ENCODE assay signal across 23 cellular contexts in genomic region chr15:78360958-78361714, GRCh38. TPM values are rescaled to one million over a fixed set of nuclear protein-coding genes. Genes with fewer than 3 reads are reported as not detected.
A peak's percentile ranks its signal among the peaks of the same experiment; 100 is the strongest.
DNase-seq lines count a peak whose midpoint lies in the region; ATAC-seq and TF ChIP-seq lines count a peak whose summit lies in the region.
"Had no signal": no experiment of that assay in that cellular context is flagged by ENCODE, and none has a peak within 500 bp of the region (broad histone marks: within the 10 kb centered on the region; RNA-seq: fewer than 3 reads in every experiment).

No MANE protein-coding gene starts in this region.

- H3K36me3 ChIP-seq in cardiac muscle cell = no peaks in the 10 kb centered on the region
- no peaks in the 10 kb centered on the region for H3K36me3 ChIP-seq in right atrium auricular region
- H3K36me3 ChIP-seq in lower lobe of right lung = no peaks in the 10 kb centered on the region
- no peaks in the 10 kb centered on the region for H3K36me3 ChIP-seq in body of pancreas (replicated peaks in 1 of 2; ENCODE audit: insufficient read depth in 1 of 2, low read depth in 2 of 2)
- H3K36me3 ChIP-seq: brain microvascular endothelial cell, esophagus muscularis mucosa, MG63, transverse colon had no signal

- intact Hi-C loops in lower lobe of right lung (cut with DNase I) = no loop called here
- intact Hi-C loops in body of pancreas (cut with DNase I) = no loop called here

- ATAC-seq in lower lobe of right lung (peak; percentile 33 to 58), body of pancreas (no peak), GM21737 (IDR thresholded peaks at IDR 0.05; ENCODE audit: unreplicated experiment) (no peak)
- ATAC-seq: activated T-cell treated with anti-CD3 and anti-CD28 coated beads, Interleukin-2, amount 50 U/mL, for 4 hours; natural killer cell had no signal

- H3K4me1 ChIP-seq in cardiac muscle cell (ENCODE audit: low read depth) = peaks cover 22% of the 10 kb centered on the region
- peaks cover 0 to 4% of the 10 kb centered on the region in 2 donors for H3K4me1 ChIP-seq in right atrium auricular region
- H3K4me1 ChIP-seq in lower lobe of right lung = peaks cover 7% of the 10 kb centered on the region
- H3K4me1 ChIP-seq in body of pancreas = no peaks in the 10 kb centered on the region

- DNase-seq in cardiac muscle cell (ENCODE audit: low read depth in 1 of 2, low spot score in 1 of 2) (no peak), right atrium auricular region (ENCODE audit: low spot score) (no peak), SKM-1 (lab: John Stamatoyannopoulos, UW; ENCODE audit: unreplicated experiment) (peak; percentile 80), lower lobe of right lung (no peak), body of pancreas (no peak), cortex of kidney (lab: John Stamatoyannopoulos, UW) (no peak), activated gamma-delta T cell (lab: John Stamatoyannopoulos, UW) (no peak)
- DNase-seq: activated CD4-positive, alpha-beta memory T cell treated with anti-CD3 and anti-CD28 coated beads for 36 hours; activated naive CD8-positive, alpha-beta T cell treated with anti-CD3 and anti-CD28 coated beads for 36 hours; activated T-cell treated with anti-CD3 and anti-CD28 coated beads, Interleukin-2, amount 50 U/mL, for 4 hours; brain microvascular endothelial cell; HFFc6; MG63; natural killer cell; NCI-H1930; NCI-H510A; stimulated activated naive CD4-positive, alpha-beta T cell treated with Interleukin-2 at 50 U/mL for 16 hours had no signal

- no peak overlapping the region for H3K4me3 ChIP-seq in cardiac muscle cell
- no peak overlapping the region for H3K4me3 ChIP-seq in right atrium auricular region
- H3K4me3 ChIP-seq in lower lobe of right lung = no peak overlapping the region
- H3K4me3 ChIP-seq in body of pancreas = no peak overlapping the region
- H3K4me3 ChIP-seq: esophagus muscularis mucosa, MG63, transverse colon had no signal

- H3K27me3 ChIP-seq in cardiac muscle cell (no peaks in the 10 kb centered on the region), right atrium auricular region (no peaks in the 10 kb centered on the region), lower lobe of right lung (ENCODE audit: low read depth) (no peaks in the 10 kb centered on the region), body of pancreas (peaks cover 0 to 3% of the 10 kb centered on the region in 2 donors)
- H3K27me3 ChIP-seq: transverse colon had no signal

- TF ChIP-seq CTCF in cardiac muscle cell (IDR thresholded peaks at IDR 0.05; ENCODE audit: low read depth, low read length) = no peak
- no peak for TF ChIP-seq CTCF in right atrium auricular region (IDR thresholded peaks at IDR 0.05)
- TF ChIP-seq CTCF in lower lobe of right lung (IDR thresholded peaks at IDR 0.05) = no peak
- TF ChIP-seq CTCF in body of pancreas (IDR thresholded peaks at IDR 0.05) = no peak

- no peaks in the 10 kb centered on the region for H3K9me3 ChIP-seq in cardiac muscle cell (ENCODE audit: low read depth)
- H3K9me3 ChIP-seq in right atrium auricular region = no peaks in the 10 kb centered on the region
- H3K9me3 ChIP-seq in lower lobe of right lung = no peaks in the 10 kb centered on the region
- no peaks in the 10 kb centered on the region for H3K9me3 ChIP-seq in body of pancreas
- H3K9me3 ChIP-seq: esophagus muscularis mucosa, MG63, transverse colon had no signal

- no peak for TF ChIP-seq POLR2A in body of pancreas (IDR thresholded peaks at IDR 0.05)

- H3K27ac ChIP-seq in cardiac muscle cell (peak overlapping the region; percentile 72), right atrium auricular region (no peak overlapping the region), lower lobe of right lung (no peak overlapping the region), body of pancreas (no peak overlapping the region)
- H3K27ac ChIP-seq: brain microvascular endothelial cell, C4-2B, esophagus muscularis mucosa, transverse colon had no signal

- 65% methylated on average over 8 of the region's 8 CpGs for WGBS in body of pancreas, 2 donors

RNA-seq across cellular contexts. Expression of gene CRABP1, which starts 21.0 kb away (rescaled TPM):
- total RNA-seq in cardiac muscle cell = 12.8 and 28.2 TPM in 2 replicates
- 8.7 and 22.9 TPM in 2 replicates for polyA plus RNA-seq in cardiac muscle cell
- total RNA-seq in right atrium auricular region = not detected
- total RNA-seq in lower lobe of right lung = not detected
- 1 to 10 TPM in 1 of 2 donors, not detected in 1; 1.6 TPM for total RNA-seq in body of pancreas
- total RNA-seq: activated CD4-positive, alpha-beta memory T cell treated with anti-CD3 and anti-CD28 coated beads for 36 hours; activated naive CD8-positive, alpha-beta T cell treated with anti-CD3 and anti-CD28 coated beads for 36 hours; activated T-cell treated with anti-CD3 and anti-CD28 coated beads, Interleukin-2, amount 50 U/mL, for 4 hours; esophagus muscularis mucosa; HFFc6; lung microvascular endothelial cell; natural killer cell; pulmonary artery endothelial cell had no signal

Comparison
In these comparisons a context has a peak if more than half of its experiments do, and no peak if none do; other contexts are left out.
1. ATAC-seq: peak in lower lobe of right lung (2 of 2); none in body of pancreas (single experiment) and GM21737 (single experiment).